27 cellular contexts compared by ENCODE assay signal in the genomic region with DNA sequence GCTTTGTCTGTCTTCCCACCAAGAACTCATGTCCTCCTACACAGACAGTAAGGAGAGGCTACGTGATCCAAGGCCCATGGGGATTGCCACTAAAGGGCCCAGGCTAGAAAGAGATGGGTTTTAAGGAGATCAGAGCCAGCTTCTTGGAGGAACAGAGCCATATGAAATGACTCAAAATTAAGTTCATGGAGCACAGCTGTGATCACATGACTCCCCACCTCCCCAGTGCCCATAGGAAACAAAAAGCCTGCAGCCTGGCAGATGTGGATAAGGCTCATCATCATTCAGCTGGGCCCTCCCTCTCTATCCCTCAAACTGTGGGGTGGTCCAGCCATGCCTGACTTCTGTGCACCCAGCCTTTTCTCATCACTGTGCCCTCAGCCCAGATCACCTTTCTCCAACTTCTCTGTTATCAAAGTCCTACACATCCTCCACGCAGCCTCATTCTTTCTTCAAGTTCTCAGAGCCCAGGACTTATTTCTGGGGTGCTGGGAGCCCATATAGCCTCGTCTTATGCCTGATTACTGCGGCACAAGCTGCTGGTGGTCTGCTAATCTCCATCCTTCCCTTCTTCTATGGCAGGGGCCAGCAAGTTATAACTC.
DNase-seq lines count a peak whose midpoint lies in the region; ATAC-seq and TF ChIP-seq lines count a peak whose summit lies in the region.
"Had no signal": no experiment of that assay in that cellular context is flagged by ENCODE, and none has a peak within 500 bp of the region (broad histone marks: within the 10 kb centered on the region; RNA-seq: fewer than 3 reads in every experiment).

No MANE protein-coding gene starts in this region.

- H3K9me3 ChIP-seq in right cardiac atrium (ENCODE audit: control insufficient read depth, low read length): no peaks in the 10 kb centered on the region
- H3K9me3 ChIP-seq: A549, body of pancreas, neutrophil, SJCRH30 had no signal

- DNase-seq in right cardiac atrium: no peak
- DNase-seq in left cardiac atrium: no peak
- DNase-seq in chondrocyte (ENCODE audit: low spot score): no peak
- DNase-seq in osteocyte (ENCODE audit: extremely low spot score, unreplicated experiment): no peak
- DNase-seq in NCI-H2196 treated with DMSO at 0.1 percent for 48 hours (lab: John Stamatoyannopoulos, UW; ENCODE audit: unreplicated experiment): no peak
- DNase-seq in NCI-H82 treated with DMSO at 0.1 percent for 48 hours (lab: John Stamatoyannopoulos, UW; ENCODE audit: unreplicated experiment): no peak
- DNase-seq in stimulated activated CD4-positive, alpha-beta T cell treated with anti-CD3 and anti-CD28 coated beads, Interleukin-4, amount 100 ng/mL, for 1 hour: no peak
- no peak for DNase-seq in NCI-H1417 (lab: John Stamatoyannopoulos, UW)
- DNase-seq: activated B cell treated with CpG ODN at 0.5 μM for 24 hours; activated CD8-positive, alpha-beta T cell treated with anti-CD3 and anti-CD28 coated beads for 36 hours; activated T-cell treated with anti-CD3 and anti-CD28 coated beads, Interleukin-2, amount 50 U/mL, for 48 hours; body of pancreas; DMS 273 treated with DMSO at 0.1 percent for 48 hours; NCI-H1436; NCI-H2171; NCI-H69; OCI-M1; SJCRH30; stimulated activated naive CD4-positive, alpha-beta T cell treated with Interleukin-2 at 50 U/mL for 16 hours; T-helper 2 cell had no signal

- H3K9me3 Mint-ChIP-seq in chondrocyte (ENCODE audit: low read depth) (peaks cover 4% of the 10 kb centered on the region), osteocyte (ENCODE audit: unreplicated experiment) (no peaks in the 10 kb centered on the region)
- H3K9me3 Mint-ChIP-seq: activated B cell treated with CpG ODN at 0.5 μM for 24 hours; activated CD8-positive, alpha-beta T cell treated with anti-CD3 and anti-CD28 coated beads for 36 hours; activated naive CD4-positive, alpha-beta T cell treated with anti-CD3 and anti-CD28 coated beads, Interleukin-2, amount 50 U/mL, for 72 hours; dendritic cell treated with granulocyte-macrophage colony-stimulating factor and Interleukin-4, amounts not matched to agents 40 ng/mL and 50 ng/mL, for 4 days; GM23338 had no signal

- no peak overlapping the region for H3K4me3 Mint-ChIP-seq in chondrocyte (ENCODE audit: unreplicated experiment)
- no peak overlapping the region for H3K4me3 Mint-ChIP-seq in osteocyte (ENCODE audit: unreplicated experiment)
- H3K4me3 Mint-ChIP-seq: activated B cell treated with CpG ODN at 0.5 μM for 24 hours; activated CD8-positive, alpha-beta T cell treated with anti-CD3 and anti-CD28 coated beads for 36 hours; dendritic cell treated with granulocyte-macrophage colony-stimulating factor and Interleukin-4, amounts not matched to agents 40 ng/mL and 50 ng/mL, for 4 days; GM23338 had no signal

- H3K4me1 ChIP-seq in right cardiac atrium (ENCODE audit: control insufficient read depth, insufficient read depth, low read length): peaks cover 7% of the 10 kb centered on the region

- H3K27me3 Mint-ChIP-seq in chondrocyte (ENCODE audit: low read depth) (no peaks in the 10 kb centered on the region), osteocyte (ENCODE audit: unreplicated experiment) (no peaks in the 10 kb centered on the region)

- no peak overlapping the region for H3K4me3 ChIP-seq in right cardiac atrium (ENCODE audit: low read length)
- H3K4me3 ChIP-seq: A549, body of pancreas, GM23338, SJCRH30 had no signal

- H3K4me1 Mint-ChIP-seq in chondrocyte (ENCODE audit: low read depth) (peaks cover 55% of the 10 kb centered on the region), osteocyte (ENCODE audit: unreplicated experiment) (peaks cover 58% of the 10 kb centered on the region)

- H3K27me3 ChIP-seq in right cardiac atrium (ENCODE audit: control insufficient read depth, insufficient read depth): no peaks in the 10 kb centered on the region
- H3K27me3 ChIP-seq: body of pancreas, neutrophil, SJCRH30 had no signal

- H3K27ac Mint-ChIP-seq in chondrocyte (ENCODE audit: unreplicated experiment) (peak overlapping the region; percentile 62), osteocyte (ENCODE audit: unreplicated experiment) (peak overlapping the region; percentile 20)
- H3K27ac Mint-ChIP-seq: activated B cell treated with CpG ODN at 0.5 μM for 24 hours; activated CD8-positive, alpha-beta T cell treated with anti-CD3 and anti-CD28 coated beads for 36 hours; activated naive CD4-positive, alpha-beta T cell treated with anti-CD3 and anti-CD28 coated beads, Interleukin-2, amount 50 U/mL, for 72 hours; dendritic cell treated with granulocyte-macrophage colony-stimulating factor and Interleukin-4, amounts not matched to agents 40 ng/mL and 50 ng/mL, for 4 days; GM23338 had no signal

- TF ChIP-seq CTCF in chondrocyte (IDR thresholded peaks at IDR 0.05): no peak
- no peak for TF ChIP-seq CTCF in osteocyte (IDR thresholded peaks at IDR 0.05)

- H3K27ac ChIP-seq in right cardiac atrium (ENCODE audit: low read length): peak overlapping the region; percentile 57
- H3K27ac ChIP-seq: body of pancreas, C4-2B, epithelial cell of prostate, SJCRH30 had no signal

- WGBS in right cardiac atrium: 79% methylated on average over 4 of the region's 4 CpGs

- intact Hi-C loops in right cardiac atrium (cut with DNase I): loop anchor here in 1 of 4 donors (10.0 kb wide), 1 partner anchor 65 kb away; no protein-coding TSS in a partner anchor
- intact Hi-C loops in left cardiac atrium (cut with DNase I): loop anchor here in 1 of 2 donors (10.0 kb wide), 1 partner anchor 135 kb away; a partner anchor contains a TSS

- H3K36me3 Mint-ChIP-seq in chondrocyte (ENCODE audit: low read depth) (peaks cover under 1% of the 10 kb centered on the region), osteocyte (ENCODE audit: unreplicated experiment) (no peaks in the 10 kb centered on the region)
- H3K36me3 Mint-ChIP-seq: activated naive CD4-positive, alpha-beta T cell treated with anti-CD3 and anti-CD28 coated beads, Interleukin-2, amount 50 U/mL, for 72 hours had no signal

- no peak for ATAC-seq in right cardiac atrium
- no peak for ATAC-seq in left cardiac atrium
- ATAC-seq: activated CD8-positive, alpha-beta T cell treated with anti-CD3 and anti-CD28 coated beads for 36 hours; activated naive CD4-positive, alpha-beta T cell treated with anti-CD3 and anti-CD28 coated beads, Interleukin-2, amount 50 U/mL, for 72 hours; body of pancreas; GM23338 had no signal
